8 cellular contexts compared by ENCODE assay signal in genomic region chr12:12613334-12613733, GRCh38. TPM values are rescaled to one million over a fixed set of nuclear protein-coding genes. Genes with fewer than 3 reads are reported as not detected.
DNase-seq lines count a peak whose midpoint lies in the region; ATAC-seq and TF ChIP-seq lines count a peak whose summit lies in the region.

No MANE protein-coding gene starts in this region.

- CTCF ChIA-PET in PC-9 (lab: Charles Lee): no interaction called here

- no peaks in the 10 kb centered on the region for H3K27me3 ChIP-seq in PC-9 (ENCODE audit: insufficient read depth, low read depth)

- H3K27ac ChIP-seq in PC-9: no peak overlapping the region

- no peaks in the 10 kb centered on the region for H3K9me3 ChIP-seq in PC-9 (ENCODE audit: insufficient read depth, low read depth)

- ATAC-seq in effector memory CD8-positive, alpha-beta T cell (replicated peaks): no peak
- ATAC-seq in HG02970 (IDR thresholded peaks at IDR 0.05; ENCODE audit: low FRiP score, unreplicated experiment): no peak

- no peak for TF ChIP-seq CTCF in PC-9 (conservative IDR thresholded peaks at IDR 0.05)
- no peak for TF ChIP-seq CTCF in retinal pigment epithelial cell (conservative IDR thresholded peaks at IDR 0.05; ENCODE audit: low read depth, low read length)

- H3K4me1 Mint-ChIP-seq in effector memory CD8-positive, alpha-beta T cell (ENCODE audit: low read depth in 2 of 2): peaks cover 30 to 48% of the 10 kb centered on the region in 2 donors

- peak overlapping the region; percentile 95 to 99 for H3K27ac Mint-ChIP-seq in effector memory CD8-positive, alpha-beta T cell

- peaks cover 32% of the 10 kb centered on the region for H3F3A ChIP-seq in PC-9 (ENCODE audit: insufficient read depth, low read depth)

- H3K79me2 ChIP-seq in PC-9 (ENCODE audit: low read depth): peaks cover 23% of the 10 kb centered on the region

- H3K4me1 ChIP-seq in PC-9 (replicated peaks; ENCODE audit: insufficient read depth): peaks cover 21% of the 10 kb centered on the region

- H2AFZ ChIP-seq in PC-9: no peak overlapping the region

- H3K36me3 ChIP-seq in PC-9 (ENCODE audit: low read depth): no peaks in the 10 kb centered on the region

- intact Hi-C loops in PC-9 (cut with micrococcal nuclease; ENCODE audit: unreplicated experiment): loop anchor here (5.0 kb wide), 1 partner anchor 89 kb away; no protein-coding TSS in a partner anchor

- H3K4me3 ChIP-seq in GM08714 (ENCODE audit: low read length) (peak overlapping the region; percentile 14), PC-9 (peak overlapping the region; percentile 89; the same call in 1 of the 2 replicates), retinal pigment epithelial cell (ENCODE audit: low read length) (peak overlapping the region; percentile 29)

- POLR2A ChIA-PET in PC-9 (lab: Charles Lee; ENCODE audit: unreplicated experiment): no interaction called here

- peaks cover 23% of the 10 kb centered on the region for H3K36me3 Mint-ChIP-seq in effector memory CD8-positive, alpha-beta T cell (ENCODE audit: insufficient read depth)

- no peak for DNase-seq in PC-9
- DNase-seq in effector memory CD8-positive, alpha-beta T cell: no peak
- DNase-seq in retinal pigment epithelial cell (ENCODE audit: low read depth): no peak
- no peak for DNase-seq in nucleus accumbens (lab: John Stamatoyannopoulos, UW)
- DNase-seq in NCI-H446 (lab: John Stamatoyannopoulos, UW): no peak
- DNase-seq in DMS53 treated with DMSO at 0.1 percent for 48 hours (lab: John Stamatoyannopoulos, UW; ENCODE audit: unreplicated experiment): no peak

- no TSS peak for BruUV-seq in PC-9 (replicated peaks; lab: Mats Ljungman, UMichigan)

- no peaks in the 10 kb centered on the region for H4K20me1 ChIP-seq in PC-9 (ENCODE audit: insufficient read depth)

- H3K4me3 Mint-ChIP-seq in effector memory CD8-positive, alpha-beta T cell: peak overlapping the region; percentile 95

- H3K4me2 ChIP-seq in PC-9: peak overlapping the region; percentile 86

- H3K9me2 ChIP-seq in PC-9 (ENCODE audit: insufficient read depth): no peaks in the 10 kb centered on the region

- no peaks in the 10 kb centered on the region for H3K27me3 Mint-ChIP-seq in effector memory CD8-positive, alpha-beta T cell

- H3K9me3 Mint-ChIP-seq in effector memory CD8-positive, alpha-beta T cell: no peaks in the 10 kb centered on the region

RNA-seq across cellular contexts. Expression of gene CREBL2, which starts 1.7 kb away (rescaled TPM):
- 26.6 and 30.3 TPM in 2 replicates for total RNA-seq in PC-9 (2021)

RNA-seq across cellular contexts. Expression of gene DUSP16, which starts 50.7 kb away (rescaled TPM):
- 23.6 and 24.8 TPM in 2 replicates for total RNA-seq in PC-9 (2021)

Comparison
In these comparisons a context has a peak if more than half of its experiments do, and no peak if none do; other contexts are left out.
1. H3K4me3 ChIP-seq: peak in every context shown above with its lines; median percentile 89 in PC-9; 29 in retinal pigment epithelial cell; 14 in GM08714.